Comparison of ENCODE assay signal across 28 cellular contexts in genomic region chr20:16271450-16271849, GRCh38.
DNase-seq lines count a peak whose midpoint lies in the region; ATAC-seq, FAIRE-seq and TF ChIP-seq lines count a peak whose summit lies in the region.
"Had no signal": no experiment of that assay in that cellular context is flagged by ENCODE, and none has a peak within 500 bp of the region (broad histone marks: within the 10 kb centered on the region; RNA-seq: fewer than 3 reads in every experiment).

No MANE protein-coding gene starts in this region.

- DNase-seq in HepG2 (ENCODE audit: low spot score) (peak; percentile 20), right lobe of liver (no peak), NCI-H82 treated with DMSO at 0.1 percent for 48 hours (lab: John Stamatoyannopoulos, UW; ENCODE audit: unreplicated experiment) (peak; percentile 91), hepatocyte (ENCODE audit: low spot score) (no peak), renal cortical epithelial cell (ENCODE audit: low read depth) (peak; percentile 46), MG63 (no peak), neuronal stem cell (ENCODE audit: low spot score) (no peak)
- DNase-seq: 8988T, ACHN, BE2C, DMS79, GF-D8, HCEC 1CT, Karpas-422, NCI-H1092 treated with DMSO at 0.1 percent for 48 hours, NCI-H1436, NCI-H187, NCI-H2081 treated with DMSO at 0.1 percent for 48 hours, NCI-H2171 treated with DMSO at 0.1 percent for 48 hours, NCI-H345, NCI-H510A treated with DMSO at 0.1 percent for 48 hours, NCI-H774, PC-9, Right ventricle myocardium superior, RPMI8226 had no signal

- H3K23ac ChIP-seq in neuronal stem cell (ENCODE audit: low read depth, low read length, poor library complexity), result no peak overlapping the region

- no peak overlapping the region for H3K18ac ChIP-seq in neuronal stem cell (ENCODE audit: low read length)

- no peaks in the 10 kb centered on the region for H3K9me2 ChIP-seq in hepatocyte (replicated peaks; ENCODE audit: insufficient read depth)

- no TSS peak for BruUV-seq in HepG2 (replicated peaks; lab: Mats Ljungman, UMichigan)

- TF ChIP-seq CTCF in HepG2 (CRISPR knock-in tag; IDR thresholded peaks at IDR 0.05) (no peak), right lobe of liver (IDR thresholded peaks at IDR 0.05) (no peak), hepatocyte (IDR thresholded peaks at IDR 0.05; ENCODE audit: poor library complexity) (no peak)

- CTCF ChIA-PET in HepG2 (lab: Yijun Ruan, JAX; ENCODE audit: low intra/inter-chr PET ratio, low total read pairs), result no interaction called here

- no peak overlapping the region for H4K91ac ChIP-seq in neuronal stem cell (ENCODE audit: low read depth, low read length, poor library complexity)

- H3K27ac ChIP-seq in HepG2 (ENCODE audit: extremely low read length, insufficient read depth, low read length), result no peak overlapping the region
- no peak overlapping the region for H3K27ac ChIP-seq in right lobe of liver
- peak overlapping the region; percentile 32 for H3K27ac ChIP-seq in hepatocyte
- H3K27ac ChIP-seq in neuronal stem cell (replicated peaks; ENCODE audit: low read length), result no peak overlapping the region
- H3K27ac ChIP-seq: PC-9 had no signal

- H2BK12ac ChIP-seq in neuronal stem cell (ENCODE audit: low read length), result no peak overlapping the region

- no peak overlapping the region for H2BK120ac ChIP-seq in neuronal stem cell (ENCODE audit: low read depth, low read length)

- no peak overlapping the region for H2BK15ac ChIP-seq in neuronal stem cell (ENCODE audit: low read length)

- H4K8ac ChIP-seq in neuronal stem cell (ENCODE audit: low read depth, low read length), result no peak overlapping the region

- H2BK5ac ChIP-seq in neuronal stem cell (ENCODE audit: low read length), result no peak overlapping the region

- peaks cover 15% of the 10 kb centered on the region for H3K4me1 ChIP-seq in HepG2 (ENCODE audit: insufficient read depth, low read length)
- no peaks in the 10 kb centered on the region for H3K4me1 ChIP-seq in right lobe of liver
- peaks cover 12% of the 10 kb centered on the region for H3K4me1 ChIP-seq in hepatocyte (ENCODE audit: insufficient read depth)
- H3K4me1 ChIP-seq in neuronal stem cell (ENCODE audit: control insufficient read depth in 2 of 2, insufficient read depth in 1 of 2, low read depth in 1 of 2, low read length in 2 of 2), result peaks cover 0 to 3% of the 10 kb centered on the region in 2 donors
- H3K4me1 ChIP-seq: BE2C had no signal

- POLR2A ChIA-PET in HepG2 (lab: Yijun Ruan, JAX), result no interaction called here

- no peaks in the 10 kb centered on the region for H3K79me1 ChIP-seq in neuronal stem cell (ENCODE audit: low read depth, low read length)

- H3K27me3 ChIP-seq in HepG2 (ENCODE audit: control insufficient read depth in 1 of 2, insufficient read depth in 2 of 2, low read length in 2 of 2), result no peaks in the 10 kb centered on the region
- H3K27me3 ChIP-seq in right lobe of liver, result no peaks in the 10 kb centered on the region
- H3K27me3 ChIP-seq in hepatocyte, result no peaks in the 10 kb centered on the region
- H3K27me3 ChIP-seq in MG63, result no peaks in the 10 kb centered on the region
- H3K27me3 ChIP-seq in neuronal stem cell (ENCODE audit: control insufficient read depth in 3 of 3, insufficient read depth in 3 of 3, low read depth in 1 of 3, low read length in 3 of 3), result no peaks in the 10 kb centered on the region
- H3K27me3 ChIP-seq: BE2C had no signal

- 16% methylated on average over 1 of the region's 1 CpG for WGBS in HepG2 (ENCODE audit: low lambda C conversion rate)
- 88% methylated on average over 1 of the region's 1 CpG for WGBS in right lobe of liver (ENCODE audit: insufficient coverage, low coverage, low lambda C conversion rate, missing lambda C conversion rate)
- 22% methylated on average over 1 of the region's 1 CpG for WGBS in hepatocyte (ENCODE audit: low lambda C conversion rate, missing lambda C conversion rate)
- no CpG with 5 or more reads among the region's 1 CpG for WGBS in neuronal stem cell (ENCODE audit: extremely low coverage in 2 of 2, insufficient read length in 2 of 2, insufficient replicate concordance in 1 of 2), 2 donors

- no peak overlapping the region for H2AFZ ChIP-seq in HepG2 (ENCODE audit: low read length)
- H2AFZ ChIP-seq in hepatocyte, result no peak overlapping the region
- H2AFZ ChIP-seq in neuronal stem cell (ENCODE audit: low read length), result no peak overlapping the region
- H2AFZ ChIP-seq: PC-9 had no signal

- TF ChIP-seq RAD21 in HepG2 (CRISPR knock-in tag; IDR thresholded peaks at IDR 0.05), result no peak

- TF ChIP-seq POLR2A in HepG2 (IDR thresholded peaks at IDR 0.05; ENCODE audit: insufficient read depth in 1 of 2, low read depth in 2 of 2, low read length in 2 of 2) (no peak), right lobe of liver (IDR thresholded peaks at IDR 0.05) (no peak)

- H3K9me3 ChIP-seq in HepG2 (ENCODE audit: low read length) (no peaks in the 10 kb centered on the region), right lobe of liver (no peaks in the 10 kb centered on the region), hepatocyte (ENCODE audit: low read depth) (peaks cover under 1% of the 10 kb centered on the region), MG63 (no peaks in the 10 kb centered on the region), neuronal stem cell (replicated peaks in 1 of 2; ENCODE audit: control insufficient read depth in 2 of 2, insufficient read depth in 1 of 2, low read depth in 1 of 2, low read length in 2 of 2) (peaks cover 0 to 8% of the 10 kb centered on the region in 2 donors)
- H3K9me3 ChIP-seq: BE2C had no signal

- H3K36me3 ChIP-seq in HepG2 (replicated peaks in 1 of 2; ENCODE audit: control insufficient read depth in 1 of 2, insufficient read depth in 2 of 2, low read length in 2 of 2) (peaks cover 0 to 4% of the 10 kb centered on the region in 2 experiments; a peak in 2 of 5 replicates), right lobe of liver (no peaks in the 10 kb centered on the region), hepatocyte (replicated peaks; ENCODE audit: insufficient read depth, low read depth) (no peaks in the 10 kb centered on the region), MG63 (no peaks in the 10 kb centered on the region), neuronal stem cell (replicated peaks in 1 of 2; ENCODE audit: control insufficient read depth in 2 of 2, insufficient read depth in 2 of 2, low read length in 2 of 2) (peaks cover 0 to 2% of the 10 kb centered on the region in 2 donors)
- H3K36me3 ChIP-seq: BE2C had no signal

- no peak overlapping the region for H3K4ac ChIP-seq in neuronal stem cell (ENCODE audit: low read length)

- no peaks in the 10 kb centered on the region for H3K79me2 ChIP-seq in HepG2 (ENCODE audit: insufficient read depth, low read length)
- H3K79me2 ChIP-seq in hepatocyte, result no peaks in the 10 kb centered on the region

- peak; percentile 81 for FAIRE-seq in HepG2 (lab: Jason Lieb, UNC)
- FAIRE-seq: GM12891, H1 had no signal

- in situ Hi-C loops in HepG2 (cut with HindIII; ENCODE audit: extremely low pct_ligation_motif_present, low pct_unique_long_range_greater_than_20kb), result no loop called here

- H3K9ac ChIP-seq in HepG2 (ENCODE audit: insufficient read depth, low read depth, low read length) (no peak overlapping the region), neuronal stem cell (ENCODE audit: low read depth, low read length, poor library complexity) (no peak overlapping the region)

- ATAC-seq in HepG2 (peak; percentile 65), right lobe of liver (no peak), HG02852 (IDR thresholded peaks at IDR 0.05; ENCODE audit: unreplicated experiment) (no peak)

- TF ChIP-seq EP300 in HepG2 (IDR thresholded peaks at IDR 0.05; ENCODE audit: low read depth in 2 of 2, low read length in 2 of 2), result no peak
- TF ChIP-seq EP300 in HepG2 (CRISPR knock-in tag; IDR thresholded peaks at IDR 0.05; ENCODE audit: borderline replicate concordance), result no peak

- H2AK5ac ChIP-seq in neuronal stem cell (ENCODE audit: low read depth, low read length), result no peak overlapping the region

- H4K20me1 ChIP-seq in HepG2 (ENCODE audit: insufficient read depth, low read length) (no peaks in the 10 kb centered on the region), hepatocyte (ENCODE audit: insufficient read depth, poor library complexity, severe bottlenecking) (no peaks in the 10 kb centered on the region)

- H3K14ac ChIP-seq in neuronal stem cell (ENCODE audit: low read length), result no peak overlapping the region

- H3K4me3 ChIP-seq in HepG2 (replicated peaks in 1 of 3; ENCODE audit: insufficient read depth in 1 of 3, low read depth in 2 of 3, low read length in 3 of 3) (no peak overlapping the region), right lobe of liver (no peak overlapping the region), hepatocyte (no peak overlapping the region), MG63 (no peak overlapping the region), neuronal stem cell (ENCODE audit: low read length in 2 of 2) (no peak overlapping the region)
- H3K4me3 ChIP-seq: PC-9 had no signal

- H3K4me2 ChIP-seq in HepG2 (ENCODE audit: low read depth, low read length), result no peak overlapping the region
- H3K4me2 ChIP-seq in hepatocyte, result no peak overlapping the region
- H3K4me2 ChIP-seq in neuronal stem cell (ENCODE audit: insufficient read depth, low read length, poor library complexity, severe bottlenecking), result no peak overlapping the region
- H3K4me2 ChIP-seq: PC-9 had no signal

- intact Hi-C loops in HepG2 (cut with micrococcal nuclease; ENCODE audit: unreplicated experiment) (loop anchor here (10.0 kb wide), 1 partner anchor 163 kb away; no protein-coding TSS in a partner anchor), right lobe of liver (cut with DNase I) (no loop called here)

Comparison
In these comparisons a context has a peak if more than half of its experiments do, and no peak if none do; other contexts are left out.
1. DNase-seq: peak in HepG2 (single experiment), NCI-H82 treated with DMSO at 0.1 percent for 48 hours (single experiment) and renal cortical epithelial cell (single experiment); none in right lobe of liver (0 of 3), hepatocyte (single experiment), MG63 (single experiment) and neuronal stem cell (single experiment).